ENCODE assay signal across 24 cellular contexts in the genomic region with DNA sequence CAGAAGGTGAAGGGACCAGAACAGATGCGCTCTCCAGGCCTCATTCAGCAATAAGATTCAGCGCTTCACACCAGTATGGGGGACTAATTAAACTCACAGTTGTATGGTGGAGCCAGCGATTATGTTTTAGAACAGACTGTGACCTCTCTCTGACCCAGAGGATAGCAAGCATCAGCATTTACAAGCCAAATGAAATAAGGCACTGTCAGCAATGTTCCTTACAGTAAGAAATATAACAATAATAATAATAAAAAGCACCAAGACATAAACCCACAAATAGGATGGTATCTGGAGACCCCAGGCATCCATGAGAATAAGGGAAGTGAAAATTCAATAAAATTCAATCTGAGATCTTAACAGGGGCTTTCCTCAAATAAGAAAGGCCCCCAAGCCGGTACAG. TPM values are rescaled to one million over a fixed set of nuclear protein-coding genes. Genes with fewer than 3 reads are reported as not detected.
DNase-seq lines count a peak whose midpoint lies in the region; ATAC-seq, FAIRE-seq and TF ChIP-seq lines count a peak whose summit lies in the region.
"Had no signal": no experiment of that assay in that cellular context is flagged by ENCODE, and none has a peak within 500 bp of the region (broad histone marks: within the 10 kb centered on the region; RNA-seq: fewer than 3 reads in every experiment).

No MANE protein-coding gene starts in this region.

- no peaks in the 10 kb centered on the region for H3K36me3 ChIP-seq in K562 (ENCODE audit: control insufficient read depth, insufficient read depth, low read length)
- H3K36me3 ChIP-seq: BE2C; BLaER1 treated with 17β-estradiol and CSF1 and Interleukin-3, amounts not matched to agents 10 nM and 100 nM had no signal

- TF ChIP-seq RAD21 in A549 (conservative IDR thresholded peaks at IDR 0.05 in 1 of 2, IDR thresholded peaks at IDR 0.05 in 1 of 2): no peak
- TF ChIP-seq RAD21 in K562 (CRISPR knock-in tag; conservative IDR thresholded peaks at IDR 0.05 in 1 of 2, IDR thresholded peaks at IDR 0.05 in 1 of 2): no peak

- H3K4me2 ChIP-seq in A549 (no peak overlapping the region), K562 (ENCODE audit: insufficient read depth, low read length) (no peak overlapping the region)
- H3K4me2 ChIP-seq: BLaER1 treated with 17β-estradiol and CSF1 and Interleukin-3, amounts not matched to agents 10 nM and 100 nM had no signal

- ATAC-seq in A549: no peak
- no peak for ATAC-seq in K562
- no peak for ATAC-seq in HG03439 (IDR thresholded peaks at IDR 0.05; ENCODE audit: unreplicated experiment)
- no peak for ATAC-seq in HG03342 (IDR thresholded peaks at IDR 0.05; ENCODE audit: unreplicated experiment)

- DNase-seq in DMS 273 (lab: John Stamatoyannopoulos, UW; ENCODE audit: unreplicated experiment) (peak; percentile 40), DMS 273 treated with DMSO at 0.1 percent for 48 hours (lab: John Stamatoyannopoulos, UW) (no peak), A549 (ENCODE audit: low read depth in 1 of 2, low spot score in 1 of 2) (no peak), NCI-H524 (lab: John Stamatoyannopoulos, UW) (peak; percentile 20 to 66), K562 (ENCODE audit: extremely low read depth in 1 of 4, low spot score in 3 of 4) (no peak), NCI-H2196 (lab: John Stamatoyannopoulos, UW; ENCODE audit: unreplicated experiment) (no peak)
- DNase-seq: ACHN; AML-193; BE2C; CD4-positive, alpha-beta T cell; CD8-positive, alpha-beta memory T cell; DMS153; DND-41; GM23248; H7; HCEC 1CT had no signal

- 73% methylated on average over 4 of the region's 4 CpGs for WGBS in A549 (ENCODE audit: missing lambda C conversion rate)
- WGBS in K562 (ENCODE audit: insufficient coverage, low coverage, missing lambda C conversion rate): 52% methylated on average over 4 of the region's 4 CpGs

- H3K4me1 ChIP-seq in A549 (no peaks in the 10 kb centered on the region), K562 (replicated peaks in 1 of 2; ENCODE audit: control insufficient read depth in 2 of 2, insufficient read depth in 2 of 2, low read length in 2 of 2) (peaks cover 2 to 4% of the 10 kb centered on the region in 2 experiments; a peak in 2 of 5 replicates)
- H3K4me1 ChIP-seq: BE2C had no signal

- H3K27me3 ChIP-seq in K562 (ENCODE audit: control insufficient read depth in 2 of 2, insufficient read depth in 2 of 2, low read length in 2 of 2): no peaks in the 10 kb centered on the region
- H3K27me3 ChIP-seq: BE2C had no signal

- peaks cover 4% of the 10 kb centered on the region; the same call in 1 of the 3 replicates for H3K9me3 ChIP-seq in A549
- H3K9me3 ChIP-seq in K562 (replicated peaks; ENCODE audit: control insufficient read depth, insufficient read depth, low read depth, low read length): no peaks in the 10 kb centered on the region; the same call in 1 of the 2 replicates
- H3K9me3 ChIP-seq: BE2C had no signal

- no peak overlapping the region for H3K9ac ChIP-seq in K562 (ENCODE audit: insufficient read depth in 1 of 2, low read depth in 2 of 2, low read length in 2 of 2)
- H3K9ac ChIP-seq: BLaER1 treated with 17β-estradiol and CSF1 and Interleukin-3, amounts not matched to agents 10 nM and 100 nM; GM23248 had no signal

- FAIRE-seq in A549 (lab: Jason Lieb, UNC): no peak
- FAIRE-seq in K562 (lab: Jason Lieb, UNC): no peak
- FAIRE-seq: A204.1, D721Med, G401.6, H1 had no signal

- TF ChIP-seq POLR2A in A549 (IDR thresholded peaks at IDR 0.05; ENCODE audit: low read length): no peak
- TF ChIP-seq POLR2A in K562 (conservative IDR thresholded peaks at IDR 0.05): no peak

- BruUV-seq in K562 (replicated peaks; lab: Mats Ljungman, UMichigan): no TSS peak

- H3K4me3 ChIP-seq in A549: no peak overlapping the region
- H3K4me3 ChIP-seq in K562: no peak overlapping the region
- H3K4me3 ChIP-seq: BLaER1 treated with 17β-estradiol and CSF1 and Interleukin-3, amounts not matched to agents 10 nM and 100 nM; GM23248 had no signal

- TF ChIP-seq CTCF in A549 (IDR thresholded peaks at IDR 0.05) (no peak), K562 (IDR thresholded peaks at IDR 0.05 in 2 of 3, conservative IDR thresholded peaks at IDR 0.05 in 1 of 3; ENCODE audit: insufficient read depth in 2 of 3, low read depth in 1 of 3, low read length in 3 of 3) (no peak)

- in situ Hi-C loops in K562 (cut with MboI): no loop called here

- intact Hi-C loops in K562 (cut with micrococcal nuclease): no loop called here

- no peak for TF ChIP-seq EP300 in A549 (IDR thresholded peaks at IDR 0.05)
- TF ChIP-seq EP300 in K562 (IDR thresholded peaks at IDR 0.05; ENCODE audit: low read length): no peak

- POLR2A ChIA-PET in A549 (lab: Yijun Ruan, JAX): no interaction called here
- POLR2A ChIA-PET in K562 (lab: Yijun Ruan, JAX): no interaction called here

- no peaks in the 10 kb centered on the region for H3K79me2 ChIP-seq in K562 (ENCODE audit: control insufficient read depth, insufficient read depth, low read length)

- CTCF ChIA-PET in A549 (lab: Yijun Ruan, JAX): no interaction called here
- CTCF ChIA-PET in K562 (lab: Yijun Ruan, JAX; ENCODE audit: low intra/inter-chr PET ratio): no interaction called here

- H2AFZ ChIP-seq in K562 (ENCODE audit: low read depth, low read length): no peak overlapping the region
- H2AFZ ChIP-seq: GM23248 had no signal

- H4K20me1 ChIP-seq in K562 (replicated peaks; ENCODE audit: control insufficient read depth, insufficient read depth, low read length): no peaks in the 10 kb centered on the region
- H4K20me1 ChIP-seq: BLaER1 treated with 17β-estradiol and CSF1 and Interleukin-3, amounts not matched to agents 10 nM and 100 nM had no signal

- H3K27ac ChIP-seq in A549: no peak overlapping the region
- H3K27ac ChIP-seq in K562 (ENCODE audit: extremely low read depth, low read depth, low read length): no peak overlapping the region
- H3K27ac ChIP-seq: 22Rv1; BLaER1 treated with 17β-estradiol and CSF1 and Interleukin-3, amounts not matched to agents 10 nM and 100 nM; GM23248 had no signal

- no peaks in the 10 kb centered on the region for H3K9me1 ChIP-seq in K562 (ENCODE audit: control insufficient read depth, insufficient read depth, low read length)

TF ChIP-seq in A549, 52 proteins besides CTCF, POLR2A, EP300 and RAD21:
- TF ChIP-seq MAFK (IDR thresholded peaks at IDR 0.05; ENCODE audit: partially characterized antibody) (peak; percentile 17), MYC (IDR thresholded peaks at IDR 0.05; ENCODE audit: borderline replicate concordance, low read length) (no peak), SMC3 (IDR thresholded peaks at IDR 0.05) (no peak), RARB (CRISPR knock-in tag; IDR thresholded peaks at IDR 0.05) (no peak)
- TF ChIP-seq, protein P1, sequence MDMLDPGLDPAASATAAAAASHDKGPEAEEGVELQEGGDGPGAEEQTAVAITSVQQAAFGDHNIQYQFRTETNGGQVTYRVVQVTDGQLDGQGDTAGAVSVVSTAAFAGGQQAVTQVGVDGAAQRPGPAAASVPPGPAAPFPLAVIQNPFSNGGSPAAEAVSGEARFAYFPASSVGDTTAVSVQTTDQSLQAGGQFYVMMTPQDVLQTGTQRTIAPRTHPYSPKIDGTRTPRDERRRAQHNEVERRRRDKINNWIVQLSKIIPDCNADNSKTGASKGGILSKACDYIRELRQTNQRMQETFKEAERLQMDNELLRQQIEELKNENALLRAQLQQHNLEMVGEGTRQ (IDR thresholded peaks at IDR 0.05): no peak
TF ChIP-seq in A549: peak in this region for 1.

TF ChIP-seq in K562, 482 proteins besides CTCF, POLR2A, EP300 and RAD21 (continues in another document):
- TF ChIP-seq C11orf30 (IDR thresholded peaks at IDR 0.05; ENCODE audit: low read depth): peak; percentile 44
- TF ChIP-seq MED1 (CRISPR knock-in tag; IDR thresholded peaks at IDR 0.05; ENCODE audit: borderline replicate concordance): no peak
- TF ChIP-seq, protein P2, sequence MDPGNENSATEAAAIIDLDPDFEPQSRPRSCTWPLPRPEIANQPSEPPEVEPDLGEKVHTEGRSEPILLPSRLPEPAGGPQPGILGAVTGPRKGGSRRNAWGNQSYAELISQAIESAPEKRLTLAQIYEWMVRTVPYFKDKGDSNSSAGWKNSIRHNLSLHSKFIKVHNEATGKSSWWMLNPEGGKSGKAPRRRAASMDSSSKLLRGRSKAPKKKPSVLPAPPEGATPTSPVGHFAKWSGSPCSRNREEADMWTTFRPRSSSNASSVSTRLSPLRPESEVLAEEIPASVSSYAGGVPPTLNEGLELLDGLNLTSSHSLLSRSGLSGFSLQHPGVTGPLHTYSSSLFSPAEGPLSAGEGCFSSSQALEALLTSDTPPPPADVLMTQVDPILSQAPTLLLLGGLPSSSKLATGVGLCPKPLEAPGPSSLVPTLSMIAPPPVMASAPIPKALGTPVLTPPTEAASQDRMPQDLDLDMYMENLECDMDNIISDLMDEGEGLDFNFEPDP (CRISPR knock-in tag; IDR thresholded peaks at IDR 0.05): no peak
- TF ChIP-seq MAFG (tag; conservative IDR thresholded peaks at IDR 0.05): peak; percentile 31; the same call in 1 of the 2 replicates

RNA-seq across cellular contexts. Expression of a gene that starts 6.9 kb away (rescaled TPM):
- 25.9 and 28.4 TPM in 2 replicates for polyA plus RNA-seq in A549 (2011; rRNA removed)
- polyA plus RNA-seq in A549 (2012; cell fraction: cytosol; rRNA removed): 4.3 and 5.5 TPM in 2 replicates
- 6.7 and 9.7 TPM in 2 replicates for polyA plus RNA-seq in A549 (2012; cell fraction: nucleus; rRNA removed)
- polyA plus RNA-seq in A549 (2017; fragmentation: RNase III; extraction: RNeasy Plus Mini Kit Qiagen cat#74134 plus additional on column Dnase treatment): 11.4 to 12.6 TPM (median 12.5 TPM) in 3 replicates
- 38.6 and 39.3 TPM in 2 replicates for polyA minus RNA-seq in A549 (2011; rRNA and poly(A)+ RNA removed)
- total RNA-seq in K562 (2011; cell fraction: chromatin; rRNA removed; ENCODE audit: low replicate concordance): 57.9 and 301 TPM in 2 replicates
- total RNA-seq in K562 (2011; cell fraction: nucleolus; rRNA removed): 30.5 and 47.2 TPM in 2 replicates
- 88.9 and 189 TPM in 2 replicates for total RNA-seq in K562 (2011; cell fraction: nucleoplasm; rRNA removed)
- 41.1 and 57.4 TPM in 2 replicates for total RNA-seq in K562 (2014; rRNA removed)
- total RNA-seq in K562 (2014; rRNA removed; fragmentation: Illumina TruSeq; extraction: Trizol): 69.8 and 76.9 TPM in 2 replicates
- 73.9 and 77.5 TPM in 2 replicates for total RNA-seq in K562 (2015; rRNA removed; fragmentation: Illumina TruSeq; extraction: Trizol)
- 49.8 and 54.9 TPM in 2 replicates for total RNA-seq in K562 (2021)
- 27.7 and 44.1 TPM in 2 replicates for polyA plus RNA-seq in K562 (2011; rRNA removed)
- 16.9 and 17.7 TPM in 2 replicates for polyA plus RNA-seq in K562 (2011; cell fraction: cytosol; rRNA removed)
- polyA plus RNA-seq in K562 (2011; cell fraction: nucleus; rRNA removed): 29.4 and 39.0 TPM in 2 replicates
- 25.7 and 29.0 TPM in 2 replicates for polyA plus RNA-seq in K562 (2012)
- 31.6 and 34.5 TPM in 2 replicates for polyA plus RNA-seq in K562 (2014; fragmentation: Illumina TruSeq; extraction: Trizol)
- 10 to 100 TPM in 1 of 2 experiments, 1 to 10 TPM in 1; 8.0 to 52.1 TPM for polyA plus RNA-seq in K562 (2014; fragmentation: Nextera tagmentation; extraction: Ambion mirVana)
- polyA plus RNA-seq in K562 (2014; rRNA removed): 27.0 and 27.4 TPM in 2 replicates
- polyA minus RNA-seq in K562 (2011; rRNA and poly(A)+ RNA removed): 164 and 196 TPM in 2 replicates
- 34.5 and 62.7 TPM in 2 replicates for polyA minus RNA-seq in K562 (2011; cell fraction: cytosol; rRNA and poly(A)+ RNA removed)
- polyA minus RNA-seq in K562 (2011; cell fraction: nucleus; rRNA and poly(A)+ RNA removed): 138 and 164 TPM in 2 replicates

Comparison
In these comparisons a context has a peak if more than half of its experiments do, and no peak if none do; other contexts are left out.
1. DNase-seq: peak in DMS 273 (single experiment) and NCI-H524 (2 of 2); none in DMS 273 treated with DMSO at 0.1 percent for 48 hours (single experiment), A549 (0 of 2), K562 (0 of 4) and NCI-H2196 (single experiment).